In the genomic region with DNA sequence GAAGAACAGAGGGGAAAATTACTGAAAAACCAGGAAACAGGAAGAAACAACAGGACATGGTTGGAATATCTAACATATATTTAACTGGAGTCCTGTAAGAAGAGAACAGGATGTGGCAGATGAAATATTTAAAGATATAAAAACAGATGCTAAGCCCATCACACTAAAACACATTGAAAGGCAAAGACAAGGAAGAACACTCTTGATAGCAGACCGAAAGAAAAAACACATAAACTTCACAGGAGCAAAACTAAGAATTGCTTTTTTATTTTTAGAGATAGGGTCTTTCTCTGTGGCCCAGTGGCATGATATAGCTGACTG, we compare ENCODE assay signal across 30 cellular contexts.
"Had no signal": no experiment of that assay in that cellular context is flagged by ENCODE, and none has a peak within 500 bp of the region (broad histone marks: within the 10 kb centered on the region; RNA-seq: fewer than 3 reads in every experiment).

No MANE protein-coding gene starts in this region.

- H3K27me3 Mint-ChIP-seq: activated B cell treated with CpG ODN at 0.5 μM for 24 hours; activated CD4-positive, alpha-beta memory T cell treated with anti-CD3 and anti-CD28 coated beads, Interleukin-2, amount 10 ng/mL, durations not matched to agents 7 days and 5 days; activated CD8-positive, alpha-beta memory T cell treated with anti-CD3 and anti-CD28 coated beads, Interleukin-2, amount 10 ng/mL, durations not matched to agents 7 days and 5 days; activated naive CD8-positive, alpha-beta T cell treated with anti-CD3 and anti-CD28 coated beads for 36 hours; T-helper 17 cell had no signal

- ATAC-seq: activated CD8-positive, alpha-beta memory T cell treated with anti-CD3 and anti-CD28 coated beads, Interleukin-2, amount 10 ng/mL, durations not matched to agents 7 days and 5 days; T-cell; T-helper 17 cell had no signal

- H3K27me3 ChIP-seq: ascending aorta, breast epithelium had no signal

- H3K4me1 ChIP-seq: ascending aorta, breast epithelium had no signal

- H3K9me3 ChIP-seq: ascending aorta, breast epithelium had no signal

- H3K36me3 Mint-ChIP-seq: activated CD8-positive, alpha-beta memory T cell treated with anti-CD3 and anti-CD28 coated beads, Interleukin-2, amount 10 ng/mL, durations not matched to agents 7 days and 5 days; activated naive CD8-positive, alpha-beta T cell treated with anti-CD3 and anti-CD28 coated beads for 36 hours; T-cell had no signal

- H3K4me3 ChIP-seq: ascending aorta, breast epithelium had no signal

- H3K4me3 Mint-ChIP-seq: activated B cell treated with CpG ODN at 0.5 μM for 24 hours; activated CD4-positive, alpha-beta memory T cell treated with anti-CD3 and anti-CD28 coated beads, Interleukin-2, amount 10 ng/mL, durations not matched to agents 7 days and 5 days; activated CD8-positive, alpha-beta memory T cell treated with anti-CD3 and anti-CD28 coated beads, Interleukin-2, amount 10 ng/mL, durations not matched to agents 7 days and 5 days; activated naive CD8-positive, alpha-beta T cell treated with anti-CD3 and anti-CD28 coated beads for 36 hours; T-cell; T-helper 17 cell had no signal

- H3K27ac Mint-ChIP-seq: activated B cell treated with CpG ODN at 0.5 μM for 24 hours; activated CD4-positive, alpha-beta memory T cell treated with anti-CD3 and anti-CD28 coated beads, Interleukin-2, amount 10 ng/mL, durations not matched to agents 7 days and 5 days; activated CD8-positive, alpha-beta memory T cell treated with anti-CD3 and anti-CD28 coated beads, Interleukin-2, amount 10 ng/mL, durations not matched to agents 7 days and 5 days; activated naive CD8-positive, alpha-beta T cell treated with anti-CD3 and anti-CD28 coated beads for 36 hours; T-cell; T-helper 17 cell had no signal

- DNase-seq: activated B cell treated with CpG ODN at 0.5 μM for 24 hours; activated CD4-positive, alpha-beta memory T cell treated with anti-CD3 and anti-CD28 coated beads, Interleukin-2, amount 10 ng/mL, durations not matched to agents 7 days and 5 days; activated CD4-positive, alpha-beta T cell treated with anti-CD3 and anti-CD28 coated beads for 1 hour; activated CD4-positive, alpha-beta T cell treated with anti-CD3 and anti-CD28 coated beads for 48 hours; activated CD8-positive, alpha-beta memory T cell treated with anti-CD3 and anti-CD28 coated beads for 24 hours; activated CD8-positive, alpha-beta memory T cell treated with anti-CD3 and anti-CD28 coated beads, Interleukin-2, amount 10 ng/mL, durations not matched to agents 7 days and 5 days; activated CD8-positive, alpha-beta memory T cell treated with anti-CD3 and anti-CD28 coated beads, Interleukin-2, amount 50 U/mL, for 48 hours; activated effector memory CD4-positive, alpha-beta T cell treated with Interleukin-2 at 50 U/mL for 16 hours; activated naive CD4-positive, alpha-beta T cell; activated naive CD4-positive, alpha-beta T cell treated with anti-CD3 and anti-CD28 coated beads, Interleukin-2, amount 50 U/mL, for 16 hours; activated naive CD8-positive, alpha-beta T cell treated with anti-CD3 and anti-CD28 coated beads for 36 hours; activated T-cell treated with anti-CD3 and anti-CD28 coated beads, Interleukin-2, amount 50 U/mL, for 48 hours; Kasumi-1; KG1; MM.1S; MV-4-11; NCI-H1092; NCI-H1436 treated with DMSO at 0.1 percent for 48 hours; NCI-H1694 treated with DMSO at 0.1 percent for 48 hours; NCI-H2029; NCI-H510A; NCI-H526; NCI-H748 treated with DMSO at 0.1 percent for 48 hours; OCI-M1; Right ventricle myocardium superior; T-cell; T-helper 17 cell had no signal

- H3K9me3 Mint-ChIP-seq: activated B cell treated with CpG ODN at 0.5 μM for 24 hours; activated naive CD8-positive, alpha-beta T cell treated with anti-CD3 and anti-CD28 coated beads for 36 hours had no signal

- H3K27ac ChIP-seq: ascending aorta, breast epithelium, VCaP had no signal

- H3K4me1 Mint-ChIP-seq: activated B cell treated with CpG ODN at 0.5 μM for 24 hours; activated CD4-positive, alpha-beta memory T cell treated with anti-CD3 and anti-CD28 coated beads, Interleukin-2, amount 10 ng/mL, durations not matched to agents 7 days and 5 days; activated CD8-positive, alpha-beta memory T cell treated with anti-CD3 and anti-CD28 coated beads, Interleukin-2, amount 10 ng/mL, durations not matched to agents 7 days and 5 days; activated naive CD8-positive, alpha-beta T cell treated with anti-CD3 and anti-CD28 coated beads for 36 hours; T-cell; T-helper 17 cell had no signal

- H3K36me3 ChIP-seq: ascending aorta, breast epithelium had no signal
